22 cellular contexts compared by ENCODE assay signal in genomic region chr2:231425291-231425810, GRCh38. TPM values are rescaled to one million over a fixed set of nuclear protein-coding genes. Genes with fewer than 3 reads are reported as not detected.
DNase-seq lines count a peak whose midpoint lies in the region; ATAC-seq, FAIRE-seq and TF ChIP-seq lines count a peak whose summit lies in the region.
"Had no signal": no experiment of that assay in that cellular context is flagged by ENCODE, and none has a peak within 500 bp of the region (broad histone marks: within the 10 kb centered on the region; RNA-seq: fewer than 3 reads in every experiment).

No MANE protein-coding gene starts in this region.

- H3K27ac ChIP-seq in HepG2 (ENCODE audit: extremely low read length, insufficient read depth, low read length): no peak overlapping the region
- no peak overlapping the region for H3K27ac ChIP-seq in right lobe of liver
- no peak overlapping the region for H3K27ac ChIP-seq in PC-9
- H3K27ac ChIP-seq in sigmoid colon: no peak overlapping the region
- no peak overlapping the region for H3K27ac ChIP-seq in uterus
- H3K27ac ChIP-seq: C4-2B had no signal

- peak; percentile 64 for FAIRE-seq in HepG2 (lab: Jason Lieb, UNC)
- FAIRE-seq in GM19239 (lab: Jason Lieb, UNC): no peak
- FAIRE-seq: bronchial epithelial cell, RCC 7860, urothelium cell line had no signal

- H3K4me1 ChIP-seq in HepG2 (ENCODE audit: insufficient read depth, low read length) (peaks cover 28% of the 10 kb centered on the region), right lobe of liver (no peaks in the 10 kb centered on the region), PC-9 (replicated peaks; ENCODE audit: insufficient read depth) (peaks cover 11% of the 10 kb centered on the region), sigmoid colon (no peaks in the 10 kb centered on the region), uterus (no peaks in the 10 kb centered on the region)

- ATAC-seq in HepG2: peak; percentile 84
- no peak for ATAC-seq in right lobe of liver

- peaks cover 0 to 4% (median under 1%) of the 10 kb centered on the region in 6 donors for H3K9me3 Mint-ChIP-seq in immature natural killer cell

- BruUV-seq in HepG2 (replicated peaks; lab: Mats Ljungman, UMichigan) (no TSS peak), PC-9 (replicated peaks; lab: Mats Ljungman, UMichigan) (no TSS peak)

- H3K27me3 ChIP-seq in HepG2 (ENCODE audit: control insufficient read depth in 1 of 2, insufficient read depth in 2 of 2, low read length in 2 of 2) (peaks cover 0 to 8% of the 10 kb centered on the region in 2 experiments; a peak in 2 of 5 replicates), right lobe of liver (no peaks in the 10 kb centered on the region), PC-9 (ENCODE audit: insufficient read depth, low read depth) (no peaks in the 10 kb centered on the region), sigmoid colon (no peaks in the 10 kb centered on the region), uterus (no peaks in the 10 kb centered on the region)

- no peak for TF ChIP-seq EP300 in HepG2 (IDR thresholded peaks at IDR 0.05; ENCODE audit: low read depth in 2 of 2, low read length in 2 of 2)
- no peak for TF ChIP-seq EP300 in HepG2 (CRISPR knock-in tag; IDR thresholded peaks at IDR 0.05; ENCODE audit: borderline replicate concordance)
- no peak for TF ChIP-seq EP300 in sigmoid colon (IDR thresholded peaks at IDR 0.05)

- peaks cover 9 to 27% (median 21%) of the 10 kb centered on the region in 3 donors for H3K27me3 Mint-ChIP-seq in immature natural killer cell (ENCODE audit: low read depth in 3 of 3)

- peak overlapping the region; percentile 88 to 98 (median 92) for H3K4me3 Mint-ChIP-seq in immature natural killer cell
- H3K4me3 Mint-ChIP-seq: dendritic cell treated with granulocyte-macrophage colony-stimulating factor and Interleukin-4, amounts not matched to agents 40 ng/mL and 50 ng/mL, for 4 days; HFFc6; naive thymus-derived CD4-positive, alpha-beta T cell had no signal

- peaks cover 34 to 50% of the 10 kb centered on the region in 2 donors for H3K4me1 Mint-ChIP-seq in immature natural killer cell

- H3K9me2 ChIP-seq in PC-9 (ENCODE audit: insufficient read depth): no peaks in the 10 kb centered on the region

- in situ Hi-C loops in HepG2 (cut with HindIII; ENCODE audit: extremely low pct_ligation_motif_present, low pct_unique_long_range_greater_than_20kb): no loop called here

- H2AFZ ChIP-seq in HepG2 (ENCODE audit: low read length) (no peak overlapping the region), PC-9 (no peak overlapping the region)

- H3F3A ChIP-seq in PC-9 (ENCODE audit: insufficient read depth, low read depth): no peaks in the 10 kb centered on the region

- no peak overlapping the region for H3K9ac ChIP-seq in HepG2 (ENCODE audit: insufficient read depth, low read depth, low read length)

- H3K9me3 ChIP-seq in HepG2 (ENCODE audit: low read length) (no peaks in the 10 kb centered on the region), right lobe of liver (no peaks in the 10 kb centered on the region), PC-9 (ENCODE audit: insufficient read depth, low read depth) (no peaks in the 10 kb centered on the region), sigmoid colon (no peaks in the 10 kb centered on the region), uterus (no peaks in the 10 kb centered on the region)

- 27% methylated on average over 7 of the region's 8 CpGs for WGBS in HepG2 (ENCODE audit: low lambda C conversion rate)
- 14% methylated on average over 2 of the region's 8 CpGs for WGBS in right lobe of liver (ENCODE audit: insufficient coverage, low coverage, low lambda C conversion rate, missing lambda C conversion rate)
- 69 to 72% methylated on average over 8 of the region's 8 CpGs for WGBS in sigmoid colon, 2 donors

- H3K4me2 ChIP-seq in HepG2 (ENCODE audit: low read depth, low read length): peak overlapping the region; percentile 19; the same call in 1 of the 2 replicates
- peak overlapping the region; percentile 39 for H3K4me2 ChIP-seq in PC-9

- intact Hi-C loops in HepG2 (cut with micrococcal nuclease; ENCODE audit: unreplicated experiment) (no loop called here), right lobe of liver (cut with DNase I) (no loop called here), PC-9 (cut with micrococcal nuclease; ENCODE audit: unreplicated experiment) (no loop called here), sigmoid colon (cut with DNase I) (no loop called here), uterus (cut with DNase I; ENCODE audit: low total_unique reads) (no loop called here)

- H3K4me3 ChIP-seq in HepG2 (replicated peaks in 1 of 3; ENCODE audit: insufficient read depth in 1 of 3, low read depth in 2 of 3, low read length in 3 of 3) (no peak overlapping the region; a peak in 1 of 6 replicates), right lobe of liver (no peak overlapping the region), PC-9 (no peak overlapping the region), sigmoid colon (no peak overlapping the region), uterus (no peak overlapping the region)

- peaks cover 0 to 9% (median 6%) of the 10 kb centered on the region in 3 donors for H3K36me3 Mint-ChIP-seq in immature natural killer cell
- H3K36me3 Mint-ChIP-seq: naive thymus-derived CD4-positive, alpha-beta T cell had no signal

- TF ChIP-seq CTCF in HepG2 (CRISPR knock-in tag; IDR thresholded peaks at IDR 0.05): no peak
- TF ChIP-seq CTCF in right lobe of liver (IDR thresholded peaks at IDR 0.05): no peak
- no peak for TF ChIP-seq CTCF in PC-9 (conservative IDR thresholded peaks at IDR 0.05)
- TF ChIP-seq CTCF in sigmoid colon (IDR thresholded peaks at IDR 0.05): no peak
- no peak for TF ChIP-seq CTCF in uterus (IDR thresholded peaks at IDR 0.05)

- POLR2A ChIA-PET in HepG2 (lab: Yijun Ruan, JAX) (interaction anchor here (1.4 kb wide), 1 partner anchor 39 kb away, joined by 6 read pairs; the partner anchor contains the start of gene NCL), PC-9 (lab: Charles Lee; ENCODE audit: unreplicated experiment) (no interaction called here)

- TF ChIP-seq RAD21 in HepG2 (CRISPR knock-in tag; IDR thresholded peaks at IDR 0.05): no peak

- CTCF ChIA-PET in HepG2 (lab: Yijun Ruan, JAX; ENCODE audit: low intra/inter-chr PET ratio, low total read pairs) (no interaction called here), PC-9 (lab: Charles Lee) (interaction anchor here (0.7 to 0.8 kb wide), 2 partner anchors 26 to 31 kb away, joined by 3 to 4 read pairs; no protein-coding TSS in a partner anchor)

- H3K27ac Mint-ChIP-seq in immature natural killer cell: peak overlapping the region; percentile 100
- H3K27ac Mint-ChIP-seq: dendritic cell treated with granulocyte-macrophage colony-stimulating factor and Interleukin-4, amounts not matched to agents 40 ng/mL and 50 ng/mL, for 4 days; HFFc6 had no signal

- no peaks in the 10 kb centered on the region for H3K79me2 ChIP-seq in HepG2 (ENCODE audit: insufficient read depth, low read length)
- no peaks in the 10 kb centered on the region for H3K79me2 ChIP-seq in PC-9 (ENCODE audit: low read depth)

- H4K20me1 ChIP-seq in HepG2 (ENCODE audit: insufficient read depth, low read length): no peaks in the 10 kb centered on the region
- H4K20me1 ChIP-seq in PC-9 (ENCODE audit: insufficient read depth): no peaks in the 10 kb centered on the region

- DNase-seq in HepG2 (ENCODE audit: low spot score) (peak; percentile 24), right lobe of liver (no peak), PC-9 (no peak), immature natural killer cell (peak; percentile 53 to 58 (median 55)), GM19239 (ENCODE audit: insufficient read length, low spot score) (no peak), NCI-H2171 treated with DMSO at 0.1 percent for 48 hours (lab: John Stamatoyannopoulos, UW) (no peak), sigmoid colon (no peak), uterus (no peak)
- DNase-seq: activated CD4-positive, CD25-positive, alpha-beta regulatory T cell; activated gamma-delta T cell; foreskin melanocyte; HFFc6; hippocampal formation; kidney glomerular epithelial cell; NCI-H1694; NCI-H82 had no signal

- no peak for TF ChIP-seq POLR2A in HepG2 (IDR thresholded peaks at IDR 0.05; ENCODE audit: insufficient read depth in 1 of 2, low read depth in 2 of 2, low read length in 2 of 2)
- TF ChIP-seq POLR2A in right lobe of liver (IDR thresholded peaks at IDR 0.05): no peak
- TF ChIP-seq POLR2A in sigmoid colon (IDR thresholded peaks at IDR 0.05): no peak
- TF ChIP-seq POLR2A in uterus (IDR thresholded peaks at IDR 0.05): no peak

- H3K36me3 ChIP-seq in HepG2 (replicated peaks in 1 of 2; ENCODE audit: control insufficient read depth in 1 of 2, insufficient read depth in 2 of 2, low read length in 2 of 2) (no peaks in the 10 kb centered on the region), right lobe of liver (no peaks in the 10 kb centered on the region), PC-9 (ENCODE audit: low read depth) (no peaks in the 10 kb centered on the region), sigmoid colon (no peaks in the 10 kb centered on the region), uterus (no peaks in the 10 kb centered on the region)

RNA-seq across cellular contexts. Expression of gene B3GNT7, which starts 29.8 kb away (rescaled TPM):
- total RNA-seq in HepG2 (2016; rRNA removed; fragmentation: Illumina TruSeq; extraction: Trizol) (0.24 TPM in 1 of 2 replicates, not detected in the other), right lobe of liver (1 to 10 TPM in 3 of 6 experiments, under 1 TPM in 3; 0.73 to 5.3 (median 0.96) TPM), PC-9 (2021) (14.0 and 25.8 TPM in 2 replicates), sigmoid colon (1 to 10 TPM; 2.9 to 5.0 (median 3.5) TPM), uterus (1 to 10 TPM; 1.7 to 8.1 (median 3.1) TPM)
- 0.18 TPM in 1 of 2 replicates, not detected in the other for total RNA-seq in HepG2 (2016; cell fraction: cytosol; rRNA removed; fragmentation: Illumina TruSeq; extraction: Trizol; ENCODE audit: low read depth)
- total RNA-seq in HepG2 (2016; cell fraction: insoluble cytoplasmic fraction; rRNA removed; fragmentation: Illumina TruSeq; extraction: Trizol): 0.13 and 0.24 TPM in 2 replicates
- total RNA-seq in HepG2 (2016; cell fraction: membrane; rRNA removed; fragmentation: Illumina TruSeq; extraction: Trizol): 0.07 and 0.19 TPM in 2 replicates
- 0.28 and 0.59 TPM in 2 replicates for total RNA-seq in HepG2 (2016; cell fraction: nucleus; rRNA removed; fragmentation: Illumina TruSeq; extraction: Trizol)
- polyA plus RNA-seq in HepG2 (2011; rRNA removed) (0.04 and 0.12 TPM in 2 replicates), immature natural killer cell (1 to 10 TPM; 5.8 to 8.9 (median 7.8) TPM), sigmoid colon (10 to 100 TPM; 11.6 to 40.9 (median 12.0) TPM)
- 0.12 and 0.30 TPM in 2 replicates for polyA plus RNA-seq in HepG2 (2011; cell fraction: cytosol; rRNA removed)
- polyA plus RNA-seq in HepG2 (2011; cell fraction: nucleus; rRNA removed): 0.21 and 0.24 TPM in 2 replicates
- 0.07 TPM in 1 of 2 replicates, not detected in the other for polyA plus RNA-seq in HepG2 (2012)
- 0.03 and 0.06 TPM in 2 replicates for polyA plus RNA-seq in HepG2 (2016; cell fraction: cytosol; fragmentation: Illumina TruSeq; extraction: Trizol; ENCODE audit: low read depth)
- polyA plus RNA-seq in HepG2 (2016; cell fraction: insoluble cytoplasmic fraction; fragmentation: Illumina TruSeq; extraction: Trizol; ENCODE audit: low read depth): 0.20 TPM in 1 of 2 replicates, not detected in the other
- polyA plus RNA-seq in HepG2 (2016; cell fraction: membrane; fragmentation: Illumina TruSeq; extraction: Trizol; ENCODE audit: low read depth): 0.10 and 0.13 TPM in 2 replicates
- 0.40 and 0.51 TPM in 2 replicates for polyA plus RNA-seq in HepG2 (2016; cell fraction: nucleus; fragmentation: Illumina TruSeq; extraction: Trizol; ENCODE audit: insufficient read depth, low read depth)
- 0.09 and 1.4 TPM in 2 replicates for polyA minus RNA-seq in HepG2 (2011; rRNA and poly(A)+ RNA removed; ENCODE audit: low replicate concordance)
- 0.35 and 0.59 TPM in 2 replicates for polyA minus RNA-seq in HepG2 (2011; cell fraction: cytosol; rRNA and poly(A)+ RNA removed)
- 0.64 TPM in 1 of 2 replicates, not detected in the other for polyA minus RNA-seq in HepG2 (2011; cell fraction: nucleus; rRNA and poly(A)+ RNA removed)
- polyA plus RNA-seq: naive thymus-derived CD4-positive, alpha-beta T cell had no signal

RNA-seq across cellular contexts. Expression of gene NCL, which starts 38.9 kb away (rescaled TPM):
- total RNA-seq in HepG2 (2016; rRNA removed; fragmentation: Illumina TruSeq; extraction: Trizol) (779 and 1,144 TPM in 2 replicates), right lobe of liver (100 to 1,000 TPM in 5 of 6 experiments, 10 to 100 TPM in 1; 78.8 to 203 (median 146) TPM), PC-9 (2021) (450 and 557 TPM in 2 replicates), sigmoid colon (100 to 1,000 TPM; 100 to 227 (median 126) TPM), uterus (100 to 1,000 TPM in 2 of 4 donors, 10 to 100 TPM in 2; 68.8 to 429 (median 129) TPM)
- total RNA-seq in HepG2 (2016; cell fraction: cytosol; rRNA removed; fragmentation: Illumina TruSeq; extraction: Trizol; ENCODE audit: low read depth): 61.7 and 76.7 TPM in 2 replicates
- total RNA-seq in HepG2 (2016; cell fraction: insoluble cytoplasmic fraction; rRNA removed; fragmentation: Illumina TruSeq; extraction: Trizol): 790 and 1,072 TPM in 2 replicates
- total RNA-seq in HepG2 (2016; cell fraction: membrane; rRNA removed; fragmentation: Illumina TruSeq; extraction: Trizol): 128 and 141 TPM in 2 replicates
- 591 and 635 TPM in 2 replicates for total RNA-seq in HepG2 (2016; cell fraction: nucleus; rRNA removed; fragmentation: Illumina TruSeq; extraction: Trizol)
- polyA plus RNA-seq in HepG2 (2011; rRNA removed) (91.5 and 105 TPM in 2 replicates), immature natural killer cell (100 to 1,000 TPM; 110 to 602 (median 239) TPM), sigmoid colon (100 to 1,000 TPM in 2 of 3 donors, 10 to 100 TPM in 1; 82.1 to 273 (median 112) TPM)
- polyA plus RNA-seq in HepG2 (2011; cell fraction: cytosol; rRNA removed): 50.8 and 75.9 TPM in 2 replicates
- 99.7 and 139 TPM in 2 replicates for polyA plus RNA-seq in HepG2 (2011; cell fraction: nucleus; rRNA removed)
- 351 and 573 TPM in 2 replicates for polyA plus RNA-seq in HepG2 (2012)
- polyA plus RNA-seq in HepG2 (2016; cell fraction: cytosol; fragmentation: Illumina TruSeq; extraction: Trizol; ENCODE audit: low read depth): 29.0 and 32.7 TPM in 2 replicates
- polyA plus RNA-seq in HepG2 (2016; cell fraction: insoluble cytoplasmic fraction; fragmentation: Illumina TruSeq; extraction: Trizol; ENCODE audit: low read depth): 1,733 and 1,875 TPM in 2 replicates
- polyA plus RNA-seq in HepG2 (2016; cell fraction: membrane; fragmentation: Illumina TruSeq; extraction: Trizol; ENCODE audit: low read depth): 54.0 and 78.7 TPM in 2 replicates
- 1,027 and 1,033 TPM in 2 replicates for polyA plus RNA-seq in HepG2 (2016; cell fraction: nucleus; fragmentation: Illumina TruSeq; extraction: Trizol; ENCODE audit: insufficient read depth, low read depth)
- 22.3 and 47.2 TPM in 2 replicates for polyA minus RNA-seq in HepG2 (2011; rRNA and poly(A)+ RNA removed; ENCODE audit: low replicate concordance)
- 85.0 and 124 TPM in 2 replicates for polyA minus RNA-seq in HepG2 (2011; cell fraction: cytosol; rRNA and poly(A)+ RNA removed)
- 218 and 248 TPM in 2 replicates for polyA minus RNA-seq in HepG2 (2011; cell fraction: nucleus; rRNA and poly(A)+ RNA removed)

Comparison
In these comparisons a context has a peak if more than half of its experiments do, and no peak if none do; other contexts are left out.
1. DNase-seq: peak in HepG2 (single experiment) and immature natural killer cell (3 of 3); none in right lobe of liver (0 of 3), PC-9 (0 of 2), GM19239 (single experiment), NCI-H2171 treated with DMSO at 0.1 percent for 48 hours (single experiment), sigmoid colon (single experiment) and uterus (0 of 2).